In genomic region chr22:27247691-27248434, GRCh38 we compare ENCODE assay signal across 15 cellular contexts.
DNase-seq lines count a peak whose midpoint lies in the region; ATAC-seq and TF ChIP-seq lines count a peak whose summit lies in the region.
"Had no signal": no experiment of that assay in that cellular context is flagged by ENCODE, and none has a peak within 500 bp of the region (broad histone marks: within the 10 kb centered on the region; RNA-seq: fewer than 3 reads in every experiment).

No MANE protein-coding gene starts in this region.

- H3K36me3 ChIP-seq in subcutaneous abdominal adipose tissue (ENCODE audit: control insufficient read depth in 5 of 5, insufficient read depth in 5 of 5, low read length in 5 of 5) (no peaks in the 10 kb centered on the region), esophagus squamous epithelium (no peaks in the 10 kb centered on the region)
- H3K36me3 ChIP-seq: suprapubic skin had no signal

- TF ChIP-seq RAD21 in Ishikawa (IDR thresholded peaks at IDR 0.05; ENCODE audit: low read depth) = no peak

- TF ChIP-seq EP300 in Ishikawa (IDR thresholded peaks at IDR 0.05; ENCODE audit: borderline replicate concordance) = no peak

- DNase-seq in astrocyte of the hippocampus (ENCODE audit: low read depth, low spot score) (peak; percentile 32), right cardiac atrium (peak; percentile 68 to 81 (median 74)), esophagus squamous epithelium (lab: John Stamatoyannopoulos, UW) (no peak), ureter (ENCODE audit: low spot score) (no peak)
- DNase-seq in activated effector memory CD4-positive, alpha-beta T cell treated with anti-CD3 and anti-CD28 coated beads, Interleukin-2, amount 50 U/mL, for 16 hours = no peak
- DNase-seq: activated CD4-positive, alpha-beta T cell treated with anti-CD3 and anti-CD28 coated beads, Interleukin-2, amount 50 U/mL, for 4 hours; activated naive CD4-positive, alpha-beta T cell treated with Interleukin-2 at 50 U/mL for 16 hours; mesenchymal stem cell; NCI-H1436 treated with DMSO at 0.1 percent for 48 hours; T-helper 2 cell had no signal

- H3K9ac ChIP-seq in subcutaneous abdominal adipose tissue (ENCODE audit: low read length in 5 of 5) = no peak overlapping the region

- no peak for TF ChIP-seq CTCF in esophagus squamous epithelium (IDR thresholded peaks at IDR 0.05)

- H3K27ac ChIP-seq in right cardiac atrium (ENCODE audit: low read length) = peak overlapping the region; percentile 40
- H3K27ac ChIP-seq in subcutaneous abdominal adipose tissue (ENCODE audit: low read depth, low read length) = peak overlapping the region; percentile 56
- H3K27ac ChIP-seq in esophagus squamous epithelium = peak overlapping the region in 2 of 4 donors; percentile 26 to 44
- H3K27ac ChIP-seq: psoas muscle, suprapubic skin had no signal

- H3K4me3 ChIP-seq in right cardiac atrium (ENCODE audit: low read length) (no peak overlapping the region), subcutaneous abdominal adipose tissue (ENCODE audit: low read depth in 1 of 5, low read length in 5 of 5) (peak overlapping the region in 4 of 5 donors; percentile 6 to 33 (median 18)), esophagus squamous epithelium (no peak overlapping the region)
- H3K4me3 ChIP-seq: psoas muscle, suprapubic skin had no signal

- intact Hi-C loops in right cardiac atrium (cut with DNase I) = loop anchor here in 1 of 4 donors (10.0 kb wide), 1 partner anchor 143 kb away; no protein-coding TSS in a partner anchor
- intact Hi-C loops in esophagus squamous epithelium (cut with DNase I) = no loop called here

- peaks cover 3% of the 10 kb centered on the region for H3K4me1 ChIP-seq in right cardiac atrium (ENCODE audit: control insufficient read depth, insufficient read depth, low read length)
- peaks cover 0 to 25% (median 16%) of the 10 kb centered on the region in 5 donors for H3K4me1 ChIP-seq in subcutaneous abdominal adipose tissue (ENCODE audit: control insufficient read depth in 5 of 5, insufficient read depth in 5 of 5, low read length in 5 of 5)
- peaks cover 0 to 13% (median 0%) of the 10 kb centered on the region in 3 donors for H3K4me1 ChIP-seq in esophagus squamous epithelium

- WGBS in right cardiac atrium = 24% methylated on average over 11 of the region's 11 CpGs
- 55 to 58% methylated on average over 5 to 9 of the region's 11 CpGs for WGBS in esophagus squamous epithelium, 2 donors

- ATAC-seq in right cardiac atrium (peak; percentile 90 to 94), HG03565 (IDR thresholded peaks at IDR 0.05; ENCODE audit: unreplicated experiment) (no peak)

- H3K9me3 ChIP-seq in right cardiac atrium (ENCODE audit: control insufficient read depth, low read length) (no peaks in the 10 kb centered on the region), subcutaneous abdominal adipose tissue (ENCODE audit: control insufficient read depth in 5 of 5, low read length in 5 of 5) (peaks cover 0 to 16% (median 7%) of the 10 kb centered on the region in 5 donors), esophagus squamous epithelium (no peaks in the 10 kb centered on the region)
- H3K9me3 ChIP-seq: psoas muscle, suprapubic skin had no signal

- H3K27me3 ChIP-seq in right cardiac atrium (ENCODE audit: control insufficient read depth, insufficient read depth) = no peaks in the 10 kb centered on the region
- H3K27me3 ChIP-seq in subcutaneous abdominal adipose tissue (ENCODE audit: control insufficient read depth in 5 of 5, insufficient read depth in 4 of 5, low read length in 5 of 5) = no peaks in the 10 kb centered on the region
- H3K27me3 ChIP-seq in esophagus squamous epithelium = no peaks in the 10 kb centered on the region
- H3K27me3 ChIP-seq: suprapubic skin had no signal

- no peak for TF ChIP-seq POLR2A in esophagus squamous epithelium (IDR thresholded peaks at IDR 0.05)

TF ChIP-seq in Ishikawa, 13 proteins besides CTCF, POLR2A, EP300 and RAD21:
- TF ChIP-seq USF1 (IDR thresholded peaks at IDR 0.05) (peak; percentile 49; the same call in 1 of the 2 replicates), TAF1 (IDR thresholded peaks at IDR 0.05; ENCODE audit: low read depth) (no peak)
TF ChIP-seq in Ishikawa: peak in this region for 1.

Comparison
In these comparisons a context has a peak if more than half of its experiments do, and no peak if none do; other contexts are left out.
1. DNase-seq: peak in astrocyte of the hippocampus (single experiment) and right cardiac atrium (3 of 3); none in activated effector memory CD4-positive, alpha-beta T cell treated with anti-CD3 and anti-CD28 coated beads, Interleukin-2, amount 50 U/mL, for 16 hours (single experiment), esophagus squamous epithelium (single experiment) and ureter (single experiment).
2. H3K4me3 ChIP-seq: peak in subcutaneous abdominal adipose tissue (4 of 5); none in right cardiac atrium (single experiment) and esophagus squamous epithelium (0 of 4).